ENCODE assay signal across 1 cellular context in the genomic region with DNA sequence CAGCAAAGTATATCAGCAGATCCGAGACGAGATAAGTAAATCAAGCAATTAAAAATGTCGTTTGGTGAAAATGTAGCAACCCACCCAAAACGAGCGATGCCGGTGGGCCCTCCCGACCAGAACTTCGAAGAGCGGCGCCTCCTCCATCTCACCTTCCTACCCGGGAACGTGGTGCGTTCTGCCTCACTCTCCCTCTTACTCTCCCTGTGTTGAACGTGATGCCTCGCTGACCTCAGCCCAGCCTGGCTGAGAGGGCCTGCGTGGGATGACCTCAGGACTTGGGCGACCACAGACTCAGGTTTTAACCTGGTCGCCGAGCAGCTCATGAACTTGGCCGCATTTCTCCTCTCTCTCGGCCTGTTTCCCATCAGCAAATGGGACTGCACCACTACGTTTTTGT.
TF ChIP-seq lines count a peak whose summit lies in the region.

No MANE protein-coding gene starts in this region.

TF ChIP-seq in SK-N-SH treated with all-trans-retinoic acid at 6 μM for 48 hours, 23 proteins besides CTCF, POLR2A, EP300 and RAD21 (continued from another document):
- TF ChIP-seq TSHZ2 (CRISPR knock-in tag; IDR thresholded peaks at IDR 0.05) (no peak), OSR1 (CRISPR knock-in tag; IDR thresholded peaks at IDR 0.05) (no peak), ZNF70 (CRISPR knock-in tag; IDR thresholded peaks at IDR 0.05) (no peak), SNAI2 (CRISPR knock-in tag; IDR thresholded peaks at IDR 0.05) (no peak), PPARA (CRISPR knock-in tag; IDR thresholded peaks at IDR 0.05; ENCODE audit: borderline replicate concordance) (no peak), ZFP30 (CRISPR knock-in tag; IDR thresholded peaks at IDR 0.05) (no peak), PATZ1 (CRISPR knock-in tag; IDR thresholded peaks at IDR 0.05; ENCODE audit: borderline replicate concordance) (no peak), ESRRG (CRISPR knock-in tag; IDR thresholded peaks at IDR 0.05) (no peak), BACH2 (CRISPR knock-in tag; IDR thresholded peaks at IDR 0.05; ENCODE audit: borderline replicate concordance) (no peak), ISL1 (CRISPR knock-in tag; IDR thresholded peaks at IDR 0.05) (no peak), ZFP3 (CRISPR knock-in tag; IDR thresholded peaks at IDR 0.05) (no peak), RARB (CRISPR knock-in tag; IDR thresholded peaks at IDR 0.05) (no peak), CSRNP3 (CRISPR knock-in tag; IDR thresholded peaks at IDR 0.05) (no peak)
TF ChIP-seq in SK-N-SH treated with all-trans-retinoic acid at 6 μM for 48 hours: peak in this region for 0.
